In genomic region chr17:82097187-82097918, GRCh38 we compare ENCODE assay signal across 1 cellular context.
TF ChIP-seq lines count a peak whose summit lies in the region.

No MANE protein-coding gene starts in this region.

TF ChIP-seq in K562, 482 proteins besides CTCF, POLR2A, EP300 and RAD21 (continued from another document and continues in another):
- TF ChIP-seq HDAC6 (IDR thresholded peaks at IDR 0.05; ENCODE audit: low read depth, low read length) (no peak), HEY1 (CRISPR knock-in tag; IDR thresholded peaks at IDR 0.05; ENCODE audit: borderline replicate concordance) (no peak), GATAD2A (IDR thresholded peaks at IDR 0.05) (no peak), ZNF24 (IDR thresholded peaks at IDR 0.05) (no peak), CBX3 (IDR thresholded peaks at IDR 0.05; ENCODE audit: borderline replicate concordance in 1 of 2, low read length in 2 of 2) (no peak), ZBTB7A (IDR thresholded peaks at IDR 0.05; ENCODE audit: borderline replicate concordance, control insufficient read depth, low read depth, low read length) (peak; percentile 71), PYGO2 (tag; IDR thresholded peaks at IDR 0.05) (no peak), SNAPC5 (CRISPR knock-in tag; IDR thresholded peaks at IDR 0.05) (no peak), RBM14 (IDR thresholded peaks at IDR 0.05; ENCODE audit: borderline replicate concordance, insufficient read depth, low read depth, low read length) (peak; percentile 94; the same call in 1 of the 2 replicates), BHLHE40 (IDR thresholded peaks at IDR 0.05; ENCODE audit: low read length) (no peak), ZNF3 (CRISPR knock-in tag; IDR thresholded peaks at IDR 0.05) (no peak), MTF1 (CRISPR knock-in tag; IDR thresholded peaks at IDR 0.05; ENCODE audit: borderline replicate concordance) (no peak), ZNF584 (CRISPR knock-in tag; IDR thresholded peaks at IDR 0.05; ENCODE audit: low read depth) (no peak), SFPQ (IDR thresholded peaks at IDR 0.05; ENCODE audit: low read depth, low read length) (peak; percentile 52; the same call in 1 of the 2 replicates), EWSR1 (IDR thresholded peaks at IDR 0.05; ENCODE audit: borderline replicate concordance, low read depth, partially characterized antibody) (no peak), SNRNP70 (optimal IDR thresholded peaks at IDR 0.05; ENCODE audit: low read depth, low read length) (no peak), BDP1 (IDR thresholded peaks at IDR 0.05; ENCODE audit: insufficient read depth, insufficient read length) (no peak), PML (IDR thresholded peaks at IDR 0.05; ENCODE audit: low read length) (no peak), TCF3 (CRISPR knock-in tag; IDR thresholded peaks at IDR 0.05) (no peak), ZFPM2 (CRISPR knock-in tag; IDR thresholded peaks at IDR 0.05) (no peak), ZBTB8A (IDR thresholded peaks at IDR 0.05; ENCODE audit: partially characterized antibody) (no peak), TRIM28 (IDR thresholded peaks at IDR 0.05) (no peak), ZNF780A (CRISPR knock-in tag; IDR thresholded peaks at IDR 0.05) (no peak), HOXB6 (CRISPR knock-in tag; IDR thresholded peaks at IDR 0.05; ENCODE audit: borderline replicate concordance) (no peak), DACH1 (IDR thresholded peaks at IDR 0.05; ENCODE audit: partially characterized antibody) (no peak), MYC (IDR thresholded peaks at IDR 0.05; ENCODE audit: low read depth, low read length) (peak; percentile 81; the same call in 1 of the 2 replicates), MYC (CRISPR knock-in tag; IDR thresholded peaks at IDR 0.05; ENCODE audit: borderline replicate concordance, low read depth) (no peak), PTTG1 (tag; IDR thresholded peaks at IDR 0.05; ENCODE audit: low read depth) (no peak), XRCC3 (IDR thresholded peaks at IDR 0.05) (no peak), ZNF165 (CRISPR knock-in tag; IDR thresholded peaks at IDR 0.05; ENCODE audit: borderline replicate concordance) (no peak), TFAP4 (CRISPR knock-in tag; IDR thresholded peaks at IDR 0.05; ENCODE audit: borderline replicate concordance) (peak; percentile 58; the same call in 1 of the 2 replicates), ILK (tag; IDR thresholded peaks at IDR 0.05; ENCODE audit: borderline replicate concordance, low read depth) (no peak), KLF10 (CRISPR knock-in tag; IDR thresholded peaks at IDR 0.05) (no peak), POLR2H (tag; IDR thresholded peaks at IDR 0.05; ENCODE audit: low read depth) (no peak), KLF1 (tag; IDR thresholded peaks at IDR 0.05) (no peak), ZNF707 (CRISPR knock-in tag; conservative IDR thresholded peaks at IDR 0.05) (no peak), FOSL1 (tag; conservative IDR thresholded peaks at IDR 0.05) (no peak), SMAD2 (IDR thresholded peaks at IDR 0.05; ENCODE audit: low read depth, low read length) (no peak)
- TF ChIP-seq, protein P1, sequence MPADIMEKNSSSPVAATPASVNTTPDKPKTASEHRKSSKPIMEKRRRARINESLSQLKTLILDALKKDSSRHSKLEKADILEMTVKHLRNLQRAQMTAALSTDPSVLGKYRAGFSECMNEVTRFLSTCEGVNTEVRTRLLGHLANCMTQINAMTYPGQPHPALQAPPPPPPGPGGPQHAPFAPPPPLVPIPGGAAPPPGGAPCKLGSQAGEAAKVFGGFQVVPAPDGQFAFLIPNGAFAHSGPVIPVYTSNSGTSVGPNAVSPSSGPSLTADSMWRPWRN (IDR thresholded peaks at IDR 0.05; ENCODE audit: low read depth): no peak
- TF ChIP-seq, protein P2, sequence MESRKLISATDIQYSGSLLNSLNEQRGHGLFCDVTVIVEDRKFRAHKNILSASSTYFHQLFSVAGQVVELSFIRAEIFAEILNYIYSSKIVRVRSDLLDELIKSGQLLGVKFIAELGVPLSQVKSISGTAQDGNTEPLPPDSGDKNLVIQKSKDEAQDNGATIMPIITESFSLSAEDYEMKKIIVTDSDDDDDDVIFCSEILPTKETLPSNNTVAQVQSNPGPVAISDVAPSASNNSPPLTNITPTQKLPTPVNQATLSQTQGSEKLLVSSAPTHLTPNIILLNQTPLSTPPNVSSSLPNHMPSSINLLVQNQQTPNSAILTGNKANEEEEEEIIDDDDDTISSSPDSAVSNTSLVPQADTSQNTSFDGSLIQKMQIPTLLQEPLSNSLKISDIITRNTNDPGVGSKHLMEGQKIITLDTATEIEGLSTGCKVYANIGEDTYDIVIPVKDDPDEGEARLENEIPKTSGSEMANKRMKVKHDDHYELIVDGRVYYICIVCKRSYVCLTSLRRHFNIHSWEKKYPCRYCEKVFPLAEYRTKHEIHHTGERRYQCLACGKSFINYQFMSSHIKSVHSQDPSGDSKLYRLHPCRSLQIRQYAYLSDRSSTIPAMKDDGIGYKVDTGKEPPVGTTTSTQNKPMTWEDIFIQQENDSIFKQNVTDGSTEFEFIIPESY (CRISPR knock-in tag; IDR thresholded peaks at IDR 0.05): 0 out of 2 replicates have a peak, but pooled peaks have one; percentile 14
- TF ChIP-seq, protein P3, sequence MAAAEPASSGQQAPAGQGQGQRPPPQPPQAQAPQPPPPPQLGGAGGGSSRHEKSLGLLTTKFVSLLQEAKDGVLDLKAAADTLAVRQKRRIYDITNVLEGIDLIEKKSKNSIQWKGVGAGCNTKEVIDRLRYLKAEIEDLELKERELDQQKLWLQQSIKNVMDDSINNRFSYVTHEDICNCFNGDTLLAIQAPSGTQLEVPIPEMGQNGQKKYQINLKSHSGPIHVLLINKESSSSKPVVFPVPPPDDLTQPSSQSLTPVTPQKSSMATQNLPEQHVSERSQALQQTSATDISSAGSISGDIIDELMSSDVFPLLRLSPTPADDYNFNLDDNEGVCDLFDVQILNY (CRISPR knock-in tag; IDR thresholded peaks at IDR 0.05): no peak
- TF ChIP-seq, protein P4, sequence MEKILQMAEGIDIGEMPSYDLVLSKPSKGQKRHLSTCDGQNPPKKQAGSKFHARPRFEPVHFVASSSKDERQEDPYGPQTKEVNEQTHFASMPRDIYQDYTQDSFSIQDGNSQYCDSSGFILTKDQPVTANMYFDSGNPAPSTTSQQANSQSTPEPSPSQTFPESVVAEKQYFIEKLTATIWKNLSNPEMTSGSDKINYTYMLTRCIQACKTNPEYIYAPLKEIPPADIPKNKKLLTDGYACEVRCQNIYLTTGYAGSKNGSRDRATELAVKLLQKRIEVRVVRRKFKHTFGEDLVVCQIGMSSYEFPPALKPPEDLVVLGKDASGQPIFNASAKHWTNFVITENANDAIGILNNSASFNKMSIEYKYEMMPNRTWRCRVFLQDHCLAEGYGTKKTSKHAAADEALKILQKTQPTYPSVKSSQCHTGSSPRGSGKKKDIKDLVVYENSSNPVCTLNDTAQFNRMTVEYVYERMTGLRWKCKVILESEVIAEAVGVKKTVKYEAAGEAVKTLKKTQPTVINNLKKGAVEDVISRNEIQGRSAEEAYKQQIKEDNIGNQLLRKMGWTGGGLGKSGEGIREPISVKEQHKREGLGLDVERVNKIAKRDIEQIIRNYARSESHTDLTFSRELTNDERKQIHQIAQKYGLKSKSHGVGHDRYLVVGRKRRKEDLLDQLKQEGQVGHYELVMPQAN (IDR thresholded peaks at IDR 0.05; ENCODE audit: borderline replicate concordance): peak; percentile 41; the same call in 1 of the 2 replicates
- TF ChIP-seq, protein P5, sequence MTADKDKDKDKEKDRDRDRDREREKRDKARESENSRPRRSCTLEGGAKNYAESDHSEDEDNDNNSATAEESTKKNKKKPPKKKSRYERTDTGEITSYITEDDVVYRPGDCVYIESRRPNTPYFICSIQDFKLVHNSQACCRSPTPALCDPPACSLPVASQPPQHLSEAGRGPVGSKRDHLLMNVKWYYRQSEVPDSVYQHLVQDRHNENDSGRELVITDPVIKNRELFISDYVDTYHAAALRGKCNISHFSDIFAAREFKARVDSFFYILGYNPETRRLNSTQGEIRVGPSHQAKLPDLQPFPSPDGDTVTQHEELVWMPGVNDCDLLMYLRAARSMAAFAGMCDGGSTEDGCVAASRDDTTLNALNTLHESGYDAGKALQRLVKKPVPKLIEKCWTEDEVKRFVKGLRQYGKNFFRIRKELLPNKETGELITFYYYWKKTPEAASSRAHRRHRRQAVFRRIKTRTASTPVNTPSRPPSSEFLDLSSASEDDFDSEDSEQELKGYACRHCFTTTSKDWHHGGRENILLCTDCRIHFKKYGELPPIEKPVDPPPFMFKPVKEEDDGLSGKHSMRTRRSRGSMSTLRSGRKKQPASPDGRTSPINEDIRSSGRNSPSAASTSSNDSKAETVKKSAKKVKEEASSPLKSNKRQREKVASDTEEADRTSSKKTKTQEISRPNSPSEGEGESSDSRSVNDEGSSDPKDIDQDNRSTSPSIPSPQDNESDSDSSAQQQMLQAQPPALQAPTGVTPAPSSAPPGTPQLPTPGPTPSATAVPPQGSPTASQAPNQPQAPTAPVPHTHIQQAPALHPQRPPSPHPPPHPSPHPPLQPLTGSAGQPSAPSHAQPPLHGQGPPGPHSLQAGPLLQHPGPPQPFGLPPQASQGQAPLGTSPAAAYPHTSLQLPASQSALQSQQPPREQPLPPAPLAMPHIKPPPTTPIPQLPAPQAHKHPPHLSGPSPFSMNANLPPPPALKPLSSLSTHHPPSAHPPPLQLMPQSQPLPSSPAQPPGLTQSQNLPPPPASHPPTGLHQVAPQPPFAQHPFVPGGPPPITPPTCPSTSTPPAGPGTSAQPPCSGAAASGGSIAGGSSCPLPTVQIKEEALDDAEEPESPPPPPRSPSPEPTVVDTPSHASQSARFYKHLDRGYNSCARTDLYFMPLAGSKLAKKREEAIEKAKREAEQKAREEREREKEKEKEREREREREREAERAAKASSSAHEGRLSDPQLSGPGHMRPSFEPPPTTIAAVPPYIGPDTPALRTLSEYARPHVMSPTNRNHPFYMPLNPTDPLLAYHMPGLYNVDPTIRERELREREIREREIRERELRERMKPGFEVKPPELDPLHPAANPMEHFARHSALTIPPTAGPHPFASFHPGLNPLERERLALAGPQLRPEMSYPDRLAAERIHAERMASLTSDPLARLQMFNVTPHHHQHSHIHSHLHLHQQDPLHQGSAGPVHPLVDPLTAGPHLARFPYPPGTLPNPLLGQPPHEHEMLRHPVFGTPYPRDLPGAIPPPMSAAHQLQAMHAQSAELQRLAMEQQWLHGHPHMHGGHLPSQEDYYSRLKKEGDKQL (CRISPR knock-in tag; IDR thresholded peaks at IDR 0.05; ENCODE audit: borderline replicate concordance): peak; percentile 50
- TF ChIP-seq, protein P6, sequence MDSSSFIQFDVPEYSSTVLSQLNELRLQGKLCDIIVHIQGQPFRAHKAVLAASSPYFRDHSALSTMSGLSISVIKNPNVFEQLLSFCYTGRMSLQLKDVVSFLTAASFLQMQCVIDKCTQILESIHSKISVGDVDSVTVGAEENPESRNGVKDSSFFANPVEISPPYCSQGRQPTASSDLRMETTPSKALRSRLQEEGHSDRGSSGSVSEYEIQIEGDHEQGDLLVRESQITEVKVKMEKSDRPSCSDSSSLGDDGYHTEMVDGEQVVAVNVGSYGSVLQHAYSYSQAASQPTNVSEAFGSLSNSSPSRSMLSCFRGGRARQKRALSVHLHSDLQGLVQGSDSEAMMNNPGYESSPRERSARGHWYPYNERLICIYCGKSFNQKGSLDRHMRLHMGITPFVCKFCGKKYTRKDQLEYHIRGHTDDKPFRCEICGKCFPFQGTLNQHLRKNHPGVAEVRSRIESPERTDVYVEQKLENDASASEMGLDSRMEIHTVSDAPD (CRISPR knock-in tag; IDR thresholded peaks at IDR 0.05): no peak
- TF ChIP-seq, protein P7, sequence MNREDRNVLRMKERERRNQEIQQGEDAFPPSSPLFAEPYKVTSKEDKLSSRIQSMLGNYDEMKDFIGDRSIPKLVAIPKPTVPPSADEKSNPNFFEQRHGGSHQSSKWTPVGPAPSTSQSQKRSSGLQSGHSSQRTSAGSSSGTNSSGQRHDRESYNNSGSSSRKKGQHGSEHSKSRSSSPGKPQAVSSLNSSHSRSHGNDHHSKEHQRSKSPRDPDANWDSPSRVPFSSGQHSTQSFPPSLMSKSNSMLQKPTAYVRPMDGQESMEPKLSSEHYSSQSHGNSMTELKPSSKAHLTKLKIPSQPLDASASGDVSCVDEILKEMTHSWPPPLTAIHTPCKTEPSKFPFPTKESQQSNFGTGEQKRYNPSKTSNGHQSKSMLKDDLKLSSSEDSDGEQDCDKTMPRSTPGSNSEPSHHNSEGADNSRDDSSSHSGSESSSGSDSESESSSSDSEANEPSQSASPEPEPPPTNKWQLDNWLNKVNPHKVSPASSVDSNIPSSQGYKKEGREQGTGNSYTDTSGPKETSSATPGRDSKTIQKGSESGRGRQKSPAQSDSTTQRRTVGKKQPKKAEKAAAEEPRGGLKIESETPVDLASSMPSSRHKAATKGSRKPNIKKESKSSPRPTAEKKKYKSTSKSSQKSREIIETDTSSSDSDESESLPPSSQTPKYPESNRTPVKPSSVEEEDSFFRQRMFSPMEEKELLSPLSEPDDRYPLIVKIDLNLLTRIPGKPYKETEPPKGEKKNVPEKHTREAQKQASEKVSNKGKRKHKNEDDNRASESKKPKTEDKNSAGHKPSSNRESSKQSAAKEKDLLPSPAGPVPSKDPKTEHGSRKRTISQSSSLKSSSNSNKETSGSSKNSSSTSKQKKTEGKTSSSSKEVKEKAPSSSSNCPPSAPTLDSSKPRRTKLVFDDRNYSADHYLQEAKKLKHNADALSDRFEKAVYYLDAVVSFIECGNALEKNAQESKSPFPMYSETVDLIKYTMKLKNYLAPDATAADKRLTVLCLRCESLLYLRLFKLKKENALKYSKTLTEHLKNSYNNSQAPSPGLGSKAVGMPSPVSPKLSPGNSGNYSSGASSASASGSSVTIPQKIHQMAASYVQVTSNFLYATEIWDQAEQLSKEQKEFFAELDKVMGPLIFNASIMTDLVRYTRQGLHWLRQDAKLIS (CRISPR knock-in tag; IDR thresholded peaks at IDR 0.05): peak; percentile 64
- TF ChIP-seq, protein P8, sequence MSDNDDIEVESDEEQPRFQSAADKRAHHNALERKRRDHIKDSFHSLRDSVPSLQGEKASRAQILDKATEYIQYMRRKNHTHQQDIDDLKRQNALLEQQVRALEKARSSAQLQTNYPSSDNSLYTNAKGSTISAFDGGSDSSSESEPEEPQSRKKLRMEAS (CRISPR knock-in tag; IDR thresholded peaks at IDR 0.05): peak; percentile 70; the same call in 1 of the 2 replicates
